In the genomic region with DNA sequence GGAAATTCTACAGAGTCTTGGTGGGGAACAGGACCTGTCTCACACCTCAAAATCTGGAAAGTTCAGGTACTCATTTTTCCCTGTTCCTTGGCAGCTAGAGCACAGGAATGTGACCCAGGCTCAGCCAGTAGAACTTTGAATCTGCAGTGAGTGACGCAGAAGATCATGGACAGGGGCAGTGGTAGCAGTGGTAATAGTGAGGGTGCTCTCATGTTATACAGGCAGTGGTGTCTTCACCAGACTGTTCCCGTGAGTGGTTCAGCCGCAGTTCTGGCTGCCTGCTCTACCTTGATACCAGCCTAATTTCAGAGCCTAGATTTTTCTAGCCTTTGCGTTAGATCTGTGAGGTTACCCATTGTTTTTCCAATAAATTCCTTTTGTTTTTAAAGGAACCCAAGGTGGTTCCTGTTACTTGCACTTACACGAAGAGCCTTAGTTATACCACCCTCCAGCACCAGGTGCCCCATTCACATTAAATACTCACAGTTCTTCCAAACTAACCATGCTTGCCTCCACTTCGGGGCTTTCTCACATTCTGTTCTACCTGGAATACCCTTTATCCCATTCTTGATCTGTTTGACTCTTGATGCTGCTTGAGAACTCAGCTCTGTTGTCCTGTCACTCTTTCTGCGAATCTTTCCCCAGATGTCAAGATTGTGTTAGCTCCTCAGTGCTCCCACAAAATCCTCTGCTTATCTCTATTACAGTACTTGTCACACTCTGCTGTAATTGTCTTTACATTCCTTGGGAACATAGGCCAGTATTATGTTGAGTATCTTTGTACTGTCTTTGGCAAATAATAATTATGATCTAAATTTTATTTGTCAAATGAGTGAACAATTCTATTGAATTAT, we compare ENCODE assay signal across 1 cellular context.
TF ChIP-seq lines count a peak whose summit lies in the region.

No MANE protein-coding gene starts in this region.

TF ChIP-seq in GM23338, 12 proteins besides CTCF, POLR2A, EP300 and RAD21 (continued from another document):
- TF ChIP-seq, protein P1, sequence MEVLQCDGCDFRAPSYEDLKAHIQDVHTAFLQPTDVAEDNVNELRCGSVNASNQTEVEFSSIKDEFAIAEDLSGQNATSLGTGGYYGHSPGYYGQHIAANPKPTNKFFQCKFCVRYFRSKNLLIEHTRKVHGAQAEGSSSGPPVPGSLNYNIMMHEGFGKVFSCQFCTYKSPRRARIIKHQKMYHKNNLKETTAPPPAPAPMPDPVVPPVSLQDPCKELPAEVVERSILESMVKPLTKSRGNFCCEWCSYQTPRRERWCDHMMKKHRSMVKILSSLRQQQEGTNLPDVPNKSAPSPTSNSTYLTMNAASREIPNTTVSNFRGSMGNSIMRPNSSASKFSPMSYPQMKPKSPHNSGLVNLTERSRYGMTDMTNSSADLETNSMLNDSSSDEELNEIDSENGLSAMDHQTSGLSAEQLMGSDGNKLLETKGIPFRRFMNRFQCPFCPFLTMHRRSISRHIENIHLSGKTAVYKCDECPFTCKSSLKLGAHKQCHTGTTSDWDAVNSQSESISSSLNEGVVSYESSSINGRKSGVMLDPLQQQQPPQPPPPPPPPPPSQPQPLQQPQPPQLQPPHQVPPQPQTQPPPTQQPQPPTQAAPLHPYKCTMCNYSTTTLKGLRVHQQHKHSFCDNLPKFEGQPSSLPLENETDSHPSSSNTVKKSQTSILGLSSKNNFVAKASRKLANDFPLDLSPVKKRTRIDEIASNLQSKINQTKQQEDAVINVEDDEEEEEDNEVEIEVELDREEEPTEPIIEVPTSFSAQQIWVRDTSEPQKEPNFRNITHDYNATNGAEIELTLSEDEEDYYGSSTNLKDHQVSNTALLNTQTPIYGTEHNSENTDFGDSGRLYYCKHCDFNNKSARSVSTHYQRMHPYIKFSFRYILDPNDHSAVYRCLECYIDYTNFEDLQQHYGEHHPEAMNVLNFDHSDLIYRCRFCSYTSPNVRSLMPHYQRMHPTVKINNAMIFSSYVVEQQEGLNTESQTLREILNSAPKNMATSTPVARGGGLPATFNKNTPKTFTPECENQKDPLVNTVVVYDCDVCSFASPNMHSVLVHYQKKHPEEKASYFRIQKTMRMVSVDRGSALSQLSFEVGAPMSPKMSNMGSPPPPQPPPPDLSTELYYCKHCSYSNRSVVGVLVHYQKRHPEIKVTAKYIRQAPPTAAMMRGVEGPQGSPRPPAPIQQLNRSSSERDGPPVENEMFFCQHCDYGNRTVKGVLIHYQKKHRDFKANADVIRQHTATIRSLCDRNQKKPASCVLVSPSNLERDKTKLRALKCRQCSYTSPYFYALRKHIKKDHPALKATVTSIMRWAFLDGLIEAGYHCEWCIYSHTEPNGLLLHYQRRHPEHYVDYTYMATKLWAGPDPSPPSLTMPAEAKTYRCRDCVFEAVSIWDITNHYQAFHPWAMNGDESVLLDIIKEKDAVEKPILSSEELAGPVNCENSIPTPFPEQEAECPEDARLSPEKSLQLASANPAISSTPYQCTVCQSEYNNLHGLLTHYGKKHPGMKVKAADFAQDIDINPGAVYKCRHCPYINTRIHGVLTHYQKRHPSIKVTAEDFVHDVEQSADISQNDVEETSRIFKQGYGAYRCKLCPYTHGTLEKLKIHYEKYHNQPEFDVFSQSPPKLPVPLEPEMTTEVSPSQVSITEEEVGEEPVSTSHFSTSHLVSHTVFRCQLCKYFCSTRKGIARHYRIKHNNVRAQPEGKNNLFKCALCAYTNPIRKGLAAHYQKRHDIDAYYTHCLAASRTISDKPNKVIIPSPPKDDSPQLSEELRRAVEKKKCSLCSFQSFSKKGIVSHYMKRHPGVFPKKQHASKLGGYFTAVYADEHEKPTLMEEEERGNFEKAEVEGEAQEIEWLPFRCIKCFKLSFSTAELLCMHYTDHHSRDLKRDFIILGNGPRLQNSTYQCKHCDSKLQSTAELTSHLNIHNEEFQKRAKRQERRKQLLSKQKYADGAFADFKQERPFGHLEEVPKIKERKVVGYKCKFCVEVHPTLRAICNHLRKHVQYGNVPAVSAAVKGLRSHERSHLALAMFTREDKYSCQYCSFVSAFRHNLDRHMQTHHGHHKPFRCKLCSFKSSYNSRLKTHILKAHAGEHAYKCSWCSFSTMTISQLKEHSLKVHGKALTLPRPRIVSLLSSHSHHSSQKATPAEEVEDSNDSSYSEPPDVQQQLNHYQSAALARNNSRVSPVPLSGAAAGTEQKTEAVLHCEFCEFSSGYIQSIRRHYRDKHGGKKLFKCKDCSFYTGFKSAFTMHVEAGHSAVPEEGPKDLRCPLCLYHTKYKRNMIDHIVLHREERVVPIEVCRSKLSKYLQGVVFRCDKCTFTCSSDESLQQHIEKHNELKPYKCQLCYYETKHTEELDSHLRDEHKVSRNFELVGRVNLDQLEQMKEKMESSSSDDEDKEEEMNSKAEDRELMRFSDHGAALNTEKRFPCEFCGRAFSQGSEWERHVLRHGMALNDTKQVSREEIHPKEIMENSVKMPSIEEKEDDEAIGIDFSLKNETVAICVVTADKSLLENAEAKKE (CRISPR knock-in tag; IDR thresholded peaks at IDR 0.05): no peak
